Comparison of ENCODE assay signal across 17 cellular contexts in genomic region chr17:17513626-17514025, GRCh38. TPM values are rescaled to one million over a fixed set of nuclear protein-coding genes. Genes with fewer than 3 reads are reported as not detected.
DNase-seq lines count a peak whose midpoint lies in the region; ATAC-seq, FAIRE-seq and TF ChIP-seq lines count a peak whose summit lies in the region.
"Had no signal": no experiment of that assay in that cellular context is flagged by ENCODE, and none has a peak within 500 bp of the region (broad histone marks: within the 10 kb centered on the region; RNA-seq: fewer than 3 reads in every experiment).

No MANE protein-coding gene starts in this region.

- H2AK9ac ChIP-seq in IMR-90 (replicated peaks; ENCODE audit: low read depth, low read length, poor library complexity): peak overlapping the region; percentile 13

- 0 out of 2 replicates have a peak overlapping the region, but pooled peaks have one; percentile 33 for H2AK5ac ChIP-seq in IMR-90 (ENCODE audit: low read depth, low read length)

- no peaks in the 10 kb centered on the region for H3K79me1 ChIP-seq in IMR-90 (ENCODE audit: low read depth in 1 of 2, low read length in 2 of 2)

- no peak overlapping the region for H3K23ac ChIP-seq in IMR-90 (ENCODE audit: low read depth, low read length)

- CTCF ChIA-PET in IMR-90 (lab: Yijun Ruan, JAX): no interaction called here
- CTCF ChIA-PET in MCF 10A (lab: Yijun Ruan, JAX): interaction anchor here (0.6 kb wide), 1 partner anchor 9 kb away, joined by 4 read pairs; no protein-coding TSS in a partner anchor

- peaks cover 0 to 2% (median 2%) of the 10 kb centered on the region in 3 donors for H3K27me3 Mint-ChIP-seq in CD14-positive monocyte (ENCODE audit: low read depth in 3 of 3)
- H3K27me3 Mint-ChIP-seq in MCF 10A (ENCODE audit: insufficient read depth, unreplicated experiment): no peaks in the 10 kb centered on the region
- H3K27me3 Mint-ChIP-seq: CD4-positive, alpha-beta memory T cell had no signal

- H3K4me3 Mint-ChIP-seq in CD14-positive monocyte (no peak overlapping the region), MCF 10A (ENCODE audit: unreplicated experiment) (no peak overlapping the region)
- H3K4me3 Mint-ChIP-seq in stimulated activated effector memory CD8-positive, alpha-beta T cell treated with anti-CD3 and anti-CD28 coated beads, Interleukin-12 subunit alpha, Interleukin-12 subunit beta, amount 100 ng/mL, for 72 hours: no peak overlapping the region
- H3K4me3 Mint-ChIP-seq: CD4-positive, alpha-beta memory T cell had no signal

- ATAC-seq in IMR-90 (ENCODE audit: low read depth) (no peak), GM18873 (IDR thresholded peaks at IDR 0.05; ENCODE audit: low FRiP score, unreplicated experiment) (no peak), GM21786 (IDR thresholded peaks at IDR 0.05; ENCODE audit: unreplicated experiment) (no peak)
- no peak for ATAC-seq in stimulated activated effector memory CD8-positive, alpha-beta T cell treated with anti-CD3 and anti-CD28 coated beads, Interleukin-12 subunit alpha, Interleukin-12 subunit beta, amount 100 ng/mL, for 72 hours

- peaks cover 1% of the 10 kb centered on the region for H3K4me1 Mint-ChIP-seq in CD14-positive monocyte
- peaks cover 24% of the 10 kb centered on the region for H3K4me1 Mint-ChIP-seq in stimulated activated effector memory CD8-positive, alpha-beta T cell treated with anti-CD3 and anti-CD28 coated beads, Interleukin-12 subunit alpha, Interleukin-12 subunit beta, amount 100 ng/mL, for 72 hours
- peaks cover 15% of the 10 kb centered on the region for H3K4me1 Mint-ChIP-seq in MCF 10A (ENCODE audit: insufficient read depth, unreplicated experiment)

- H3K4ac ChIP-seq in IMR-90 (ENCODE audit: low read depth, low read length): no peak overlapping the region; the same call in 1 of the 2 replicates

- H4K20me1 ChIP-seq in IMR-90 (ENCODE audit: insufficient read depth, low read length): peaks cover 28% of the 10 kb centered on the region

- TF ChIP-seq RAD21 in IMR-90 (IDR thresholded peaks at IDR 0.05; ENCODE audit: low read length): no peak

- H3K9me3 Mint-ChIP-seq in CD14-positive monocyte (no peaks in the 10 kb centered on the region), MCF 10A (ENCODE audit: unreplicated experiment) (no peaks in the 10 kb centered on the region)
- no peaks in the 10 kb centered on the region for H3K9me3 Mint-ChIP-seq in stimulated activated effector memory CD8-positive, alpha-beta T cell treated with anti-CD3 and anti-CD28 coated beads, Interleukin-12 subunit alpha, Interleukin-12 subunit beta, amount 100 ng/mL, for 72 hours
- H3K9me3 Mint-ChIP-seq: CD4-positive, alpha-beta memory T cell had no signal

- H3K36me3 Mint-ChIP-seq in CD14-positive monocyte (peaks cover 0 to 1% of the 10 kb centered on the region in 2 donors), MCF 10A (ENCODE audit: insufficient read depth, unreplicated experiment) (peaks cover 5% of the 10 kb centered on the region)
- H3K36me3 Mint-ChIP-seq in stimulated activated effector memory CD8-positive, alpha-beta T cell treated with anti-CD3 and anti-CD28 coated beads, Interleukin-12 subunit alpha, Interleukin-12 subunit beta, amount 100 ng/mL, for 72 hours: no peaks in the 10 kb centered on the region

- no peak overlapping the region for H3K4me3 ChIP-seq in IMR-90 (ENCODE audit: insufficient read depth, low read depth, low read length)
- H3K4me3 ChIP-seq in kidney (ENCODE audit: low read length in 2 of 2): no peak overlapping the region
- H3K4me3 ChIP-seq: Peyer's patch, SK-N-MC had no signal

- BruUV-seq in IMR-90 (replicated peaks; lab: Mats Ljungman, UMichigan) (no TSS peak), MCF 10A (replicated peaks; lab: Mats Ljungman, UMichigan) (no TSS peak)

- H2BK15ac ChIP-seq in IMR-90 (ENCODE audit: low read depth, low read length): no peak overlapping the region

- no peak overlapping the region for H3K9ac ChIP-seq in IMR-90 (ENCODE audit: low read depth, low read length)
- no peak overlapping the region for H3K9ac ChIP-seq in kidney (ENCODE audit: low read length in 2 of 2)

- H2BK5ac ChIP-seq in IMR-90 (ENCODE audit: low read depth, low read length, poor library complexity, severe bottlenecking): no peak overlapping the region

- H2AFZ ChIP-seq in IMR-90 (replicated peaks; ENCODE audit: low read length, poor library complexity): peak overlapping the region; percentile 44

- H4K91ac ChIP-seq in IMR-90 (ENCODE audit: insufficient read depth, low read depth, low read length): no peak overlapping the region

- intact Hi-C loops in CD14-positive monocyte (cut with micrococcal nuclease): no loop called here
- intact Hi-C loops in IMR-90 (cut with micrococcal nuclease): no loop called here
- intact Hi-C loops in kidney (cut with DNase I): no loop called here
- intact Hi-C loops in MCF 10A (cut with micrococcal nuclease): no loop called here

- DNase-seq in CD14-positive monocyte (ENCODE audit: low spot score) (peak; percentile 17), IMR-90 (no peak), kidney (peak; percentile 59), MCF 10A (ENCODE audit: unreplicated experiment) (no peak)
- no peak for DNase-seq in stimulated activated effector memory CD8-positive, alpha-beta T cell treated with anti-CD3 and anti-CD28 coated beads, Interleukin-12 subunit alpha, Interleukin-12 subunit beta, amount 100 ng/mL, for 72 hours (ENCODE audit: low spot score in 2 of 2)
- DNase-seq: CD4-positive, alpha-beta memory T cell; DMS153; GF-D8; KBM-7; NCI-H1105 treated with DMSO at 0.1 percent for 48 hours; NCI-H1694; Peyer's patch; SHP77 had no signal

- no peak overlapping the region for H3K4me2 ChIP-seq in IMR-90 (ENCODE audit: low read depth, low read length)

- no peak overlapping the region for H2BK20ac ChIP-seq in IMR-90 (ENCODE audit: low read depth, low read length)

- no peaks in the 10 kb centered on the region for H3K9me3 ChIP-seq in IMR-90 (ENCODE audit: control insufficient read depth, insufficient read depth, low read length)
- no peaks in the 10 kb centered on the region for H3K9me3 ChIP-seq in kidney (ENCODE audit: control insufficient read depth in 1 of 2, low read length in 2 of 2)
- H3K9me3 ChIP-seq: Peyer's patch had no signal

- TF ChIP-seq POLR2A in IMR-90 (IDR thresholded peaks at IDR 0.05; ENCODE audit: low read depth, low read length): no peak

- dilution Hi-C loops in IMR-90 (cut with HindIII; ENCODE audit: low sequenced_read_pairs, unreplicated experiment): no loop called here

- WGBS in IMR-90 (ENCODE audit: extremely low coverage in 2 of 2, insufficient read length in 1 of 2), 2 experiments: no CpG with 5 or more reads among the region's 7 CpGs

- H3K9me1 ChIP-seq in IMR-90 (ENCODE audit: insufficient read depth, low read length): peaks cover 4% of the 10 kb centered on the region; the same call in 1 of the 2 replicates

- H3K14ac ChIP-seq in IMR-90 (replicated peaks; ENCODE audit: low read depth, low read length): no peak overlapping the region

- TF ChIP-seq CTCF in CD14-positive monocyte (IDR thresholded peaks at IDR 0.05) (no peak), IMR-90 (conservative IDR thresholded peaks at IDR 0.05; ENCODE audit: low read depth, low read length) (no peak), kidney (IDR thresholded peaks at IDR 0.05; ENCODE audit: borderline replicate concordance, extremely low read depth, insufficient read depth) (no peak), MCF 10A (IDR thresholded peaks at IDR 0.05; ENCODE audit: unreplicated experiment) (no peak)

- no peak overlapping the region for H2BK120ac ChIP-seq in IMR-90 (ENCODE audit: low read depth, low read length)

- in situ Hi-C loops in IMR-90 (cut with MboI; ENCODE audit: low sequenced_read_pairs): no loop called here

- POLR2A ChIA-PET in IMR-90 (lab: Charles Lee; ENCODE audit: unreplicated experiment): no interaction called here
- POLR2A ChIA-PET in MCF 10A (lab: Yijun Ruan, JAX): no interaction called here

- H3K27me3 ChIP-seq in IMR-90 (ENCODE audit: control insufficient read depth, insufficient read depth, low read length): peaks cover 2% of the 10 kb centered on the region; the same call in 1 of the 2 replicates
- H3K27me3 ChIP-seq: Peyer's patch had no signal

- H4K8ac ChIP-seq in IMR-90 (ENCODE audit: low read depth in 2 of 2, low read length in 2 of 2): no peak overlapping the region

- H3K56ac ChIP-seq in IMR-90 (ENCODE audit: extremely low read depth, insufficient read depth, low read length): no peak overlapping the region

- H3K27ac ChIP-seq in IMR-90 (ENCODE audit: insufficient read depth, low read length) (no peak overlapping the region), kidney (ENCODE audit: low read depth in 2 of 2, low read length in 2 of 2) (no peak overlapping the region)
- H3K27ac ChIP-seq: Peyer's patch, SK-N-MC had no signal

- H3K4me1 ChIP-seq in IMR-90 (ENCODE audit: control insufficient read depth, insufficient read depth, low read length) (peaks cover 12% of the 10 kb centered on the region), kidney (ENCODE audit: control insufficient read depth in 1 of 2, insufficient read depth in 1 of 2, low read depth in 1 of 2, low read length in 2 of 2) (no peaks in the 10 kb centered on the region)
- H3K4me1 ChIP-seq: Peyer's patch had no signal

- H3K18ac ChIP-seq in IMR-90 (ENCODE audit: low read depth, low read length): no peak overlapping the region

- no peaks in the 10 kb centered on the region for H3K36me3 ChIP-seq in IMR-90 (ENCODE audit: control insufficient read depth, insufficient read depth, low read length)
- no peaks in the 10 kb centered on the region for H3K36me3 ChIP-seq in kidney (ENCODE audit: control insufficient read depth in 1 of 2, insufficient read depth in 2 of 2, low read length in 2 of 2)
- H3K36me3 ChIP-seq: Peyer's patch had no signal

- no peak overlapping the region for H3K27ac Mint-ChIP-seq in CD14-positive monocyte
- H3K27ac Mint-ChIP-seq in stimulated activated effector memory CD8-positive, alpha-beta T cell treated with anti-CD3 and anti-CD28 coated beads, Interleukin-12 subunit alpha, Interleukin-12 subunit beta, amount 100 ng/mL, for 72 hours: peak overlapping the region; percentile 1
- no peak overlapping the region for H3K27ac Mint-ChIP-seq in MCF 10A (ENCODE audit: low read depth, unreplicated experiment)

- H4K5ac ChIP-seq in IMR-90 (ENCODE audit: low read depth, low read length): no peak overlapping the region

- no peak for FAIRE-seq in kidney (lab: Jason Lieb, UNC)
- FAIRE-seq: H54 had no signal

RNA-seq across cellular contexts. Expression of gene RASD1, which starts 17.4 kb away (rescaled TPM):
- polyA plus RNA-seq in CD14-positive monocyte (1 to 10 TPM in 1 of 2 donors, under 1 TPM in 1; 0.88 to 1.3 TPM), IMR-90 (2012; rRNA removed) (1.4 and 1.8 TPM in 2 replicates), kidney (ENCODE audit: insufficient read depth, low read depth, low replicate concordance) (103 TPM)
- total RNA-seq in IMR-90 (2012; rRNA removed) (0.54 and 1.1 TPM in 2 replicates), kidney (147 TPM), MCF 10A (2022) (0.21 TPM in 1 of 2 replicates, not detected in the other)
- polyA plus RNA-seq in IMR-90 (2012; cell fraction: cytosol; rRNA removed): 1.2 and 5.9 TPM in 2 replicates
- 8.4 and 9.1 TPM in 2 replicates for polyA plus RNA-seq in IMR-90 (2012; cell fraction: nucleus; rRNA removed; ENCODE audit: low replicate concordance)

RNA-seq across cellular contexts. Expression of gene MED9, which starts 36.8 kb away (rescaled TPM):
- polyA plus RNA-seq in CD14-positive monocyte: 1 to 10 TPM; 5.6 to 6.1 TPM
- 6.1 and 8.9 TPM in 2 replicates for total RNA-seq in IMR-90 (2012; rRNA removed)
- 9.1 and 10.1 TPM in 2 replicates for polyA plus RNA-seq in IMR-90 (2012; rRNA removed)
- polyA plus RNA-seq in IMR-90 (2012; cell fraction: cytosol; rRNA removed): 3.3 and 9.5 TPM in 2 replicates
- 12.6 and 13.5 TPM in 2 replicates for polyA plus RNA-seq in IMR-90 (2012; cell fraction: nucleus; rRNA removed; ENCODE audit: low replicate concordance)
- 20.8 TPM for total RNA-seq in kidney
- 24.5 TPM for polyA plus RNA-seq in kidney (ENCODE audit: insufficient read depth, low read depth, low replicate concordance)
- total RNA-seq in MCF 10A (2022): 8.1 and 10.5 TPM in 2 replicates

Comparison
In these comparisons a context has a peak if more than half of its experiments do, and no peak if none do; other contexts are left out.
1. DNase-seq: peak in CD14-positive monocyte (single experiment) and kidney (single experiment); none in IMR-90 (single experiment), stimulated activated effector memory CD8-positive, alpha-beta T cell treated with anti-CD3 and anti-CD28 coated beads, Interleukin-12 subunit alpha, Interleukin-12 subunit beta, amount 100 ng/mL, for 72 hours (0 of 2) and MCF 10A (single experiment).
2. RNA of gene RASD1, which starts 17.4 kb away (total RNA-seq): 147 TPM in kidney (single experiment); 0.54 to 1.1 TPM in IMR-90 and 0.21 TPM in MCF 10A; every median in the first group is over 10 times any median in the second.